12 cellular contexts compared by ENCODE assay signal in genomic region chr3:14453841-14454630, GRCh38. TPM values are rescaled to one million over a fixed set of nuclear protein-coding genes. Genes with fewer than 3 reads are reported as not detected.
DNase-seq lines count a peak whose midpoint lies in the region; ATAC-seq, FAIRE-seq and TF ChIP-seq lines count a peak whose summit lies in the region.
"Had no signal": no experiment of that assay in that cellular context is flagged by ENCODE, and none has a peak within 500 bp of the region (broad histone marks: within the 10 kb centered on the region; RNA-seq: fewer than 3 reads in every experiment).

No MANE protein-coding gene starts in this region.

- H3K4me1 ChIP-seq in A549 (peaks cover 72% of the 10 kb centered on the region), osteoblast (ENCODE audit: insufficient read depth, low read length) (peaks cover 29% of the 10 kb centered on the region)

- peaks cover 57% of the 10 kb centered on the region for H3K4me1 Mint-ChIP-seq in HFFc6 (ENCODE audit: low read depth)
- peaks cover 4 to 14% of the 10 kb centered on the region in 2 donors for H3K4me1 Mint-ChIP-seq in effector memory CD8-positive, alpha-beta T cell (ENCODE audit: low read depth in 2 of 2)
- H3K4me1 Mint-ChIP-seq: CD4-positive, CD25-positive, alpha-beta regulatory T cell had no signal

- H3K27me3 Mint-ChIP-seq in HFFc6 (ENCODE audit: insufficient read depth): peaks cover 5% of the 10 kb centered on the region
- H3K27me3 Mint-ChIP-seq in effector memory CD8-positive, alpha-beta T cell: no peaks in the 10 kb centered on the region
- H3K27me3 Mint-ChIP-seq: CD4-positive, CD25-positive, alpha-beta regulatory T cell had no signal

- no peak overlapping the region for H3K4me3 Mint-ChIP-seq in HFFc6
- no peak overlapping the region for H3K4me3 Mint-ChIP-seq in effector memory CD8-positive, alpha-beta T cell
- H3K4me3 Mint-ChIP-seq: CD4-positive, CD25-positive, alpha-beta regulatory T cell had no signal

- no peak for TF ChIP-seq CTCF in A549 (IDR thresholded peaks at IDR 0.05)
- no peak for TF ChIP-seq CTCF in HFFc6 (IDR thresholded peaks at IDR 0.05)
- TF ChIP-seq CTCF in osteoblast (IDR thresholded peaks at IDR 0.05; ENCODE audit: extremely low read depth, low read depth, low read length): no peak

- H3K27me3 ChIP-seq in osteoblast (ENCODE audit: insufficient read depth, low read length): no peaks in the 10 kb centered on the region

- POLR2A ChIA-PET in A549 (lab: Yijun Ruan, JAX): interaction anchor here (0.6 to 1.7 kb wide), 3 partner anchors 43 to 275 kb away, joined by 3 to 5 read pairs (median 5); partner anchors contain the start of genes LSM3 and XPC

- TF ChIP-seq POLR2A in A549 (IDR thresholded peaks at IDR 0.05; ENCODE audit: low read length): no peak

- CTCF ChIA-PET in A549 (lab: Yijun Ruan, JAX): interaction anchor here (0.6 to 3.5 kb wide), 9 partner anchors 8 to 867 kb away, joined by 3 to 23 read pairs (median 8); partner anchors contain the start of gene SLC6A6

- peaks cover 72% of the 10 kb centered on the region for H3K36me3 ChIP-seq in osteoblast (ENCODE audit: insufficient read depth, low read length)

- H3K4me2 ChIP-seq in A549: peak overlapping the region; percentile 92
- no peak overlapping the region for H3K4me2 ChIP-seq in osteoblast (ENCODE audit: insufficient read depth, low read length)

- H3K9me3 ChIP-seq in A549: 0 out of 3 replicates have a peak, but pooled peaks cover 4% of the 10 kb centered on the region
- no peaks in the 10 kb centered on the region for H3K9me3 ChIP-seq in osteoblast (ENCODE audit: low read depth, low read length)

- no peak for TF ChIP-seq EP300 in A549 (IDR thresholded peaks at IDR 0.05)

- H3K27ac Mint-ChIP-seq in HFFc6: peak overlapping the region; percentile 97; the same call in 1 of the 2 replicates
- H3K27ac Mint-ChIP-seq in effector memory CD8-positive, alpha-beta T cell: peak overlapping the region; percentile 20 to 71

- H3K79me2 ChIP-seq in osteoblast (ENCODE audit: insufficient read depth, low read length): no peaks in the 10 kb centered on the region

- DNase-seq in A549 (ENCODE audit: low read depth in 1 of 2, low spot score in 1 of 2) (no peak), HFFc6 (no peak), osteoblast (ENCODE audit: insufficient read length, low spot score, missing footprints) (peak; percentile 35), middle frontal gyrus (ENCODE audit: extremely low spot score, low spot score) (no peak), GM03348 (ENCODE audit: low spot score) (no peak)
- no peak for DNase-seq in effector memory CD8-positive, alpha-beta T cell
- DNase-seq: activated T-cell treated with anti-CD3 and anti-CD28 coated beads, Interleukin-2, amount 50 U/mL, for 1 hour; CD4-positive, CD25-positive, alpha-beta regulatory T cell; NCI-H1048 had no signal

- peaks cover 5% of the 10 kb centered on the region for H4K20me1 ChIP-seq in osteoblast (ENCODE audit: insufficient read depth, low read length)

- no peak for ATAC-seq in A549
- ATAC-seq in effector memory CD8-positive, alpha-beta T cell (replicated peaks): no peak
- ATAC-seq in HG03097 (IDR thresholded peaks at IDR 0.05; ENCODE audit: low FRiP score, unreplicated experiment): no peak
- no peak for ATAC-seq in GM19455 (IDR thresholded peaks at IDR 0.05; ENCODE audit: unreplicated experiment)

- H2AFZ ChIP-seq in osteoblast (ENCODE audit: low read length): no peak overlapping the region

- TF ChIP-seq RAD21 in A549 (conservative IDR thresholded peaks at IDR 0.05 in 1 of 2, IDR thresholded peaks at IDR 0.05 in 1 of 2): no peak

- H3K9me3 Mint-ChIP-seq in HFFc6: no peaks in the 10 kb centered on the region
- H3K9me3 Mint-ChIP-seq in effector memory CD8-positive, alpha-beta T cell: no peaks in the 10 kb centered on the region
- H3K9me3 Mint-ChIP-seq: CD4-positive, CD25-positive, alpha-beta regulatory T cell had no signal

- H3K4me3 ChIP-seq in A549 (0 out of 3 replicates have a peak overlapping the region, but pooled peaks have one; percentile 1), osteoblast (ENCODE audit: insufficient read depth, low read length) (no peak overlapping the region)
- H3K4me3 ChIP-seq: lung had no signal

- H3K27ac ChIP-seq in A549 (peak overlapping the region; percentile 90 to 97), osteoblast (ENCODE audit: low read depth, low read length) (peak overlapping the region; percentile 89)

- 86% methylated on average over 23 of the region's 23 CpGs for WGBS in A549 (ENCODE audit: missing lambda C conversion rate)

- FAIRE-seq in A549 (lab: Jason Lieb, UNC): no peak

- peaks cover 24% of the 10 kb centered on the region for H3K36me3 Mint-ChIP-seq in HFFc6 (ENCODE audit: low read depth)
- H3K36me3 Mint-ChIP-seq in effector memory CD8-positive, alpha-beta T cell (ENCODE audit: insufficient read depth): peaks cover 16% of the 10 kb centered on the region

TF ChIP-seq in A549, 52 proteins besides CTCF, POLR2A, EP300 and RAD21:
- no peak for TF ChIP-seq SREBF2 (IDR thresholded peaks at IDR 0.05)
- TF ChIP-seq GATA3 (IDR thresholded peaks at IDR 0.05; ENCODE audit: borderline replicate concordance): no peak
- TF ChIP-seq CBX8 (IDR thresholded peaks at IDR 0.05): no peak
- TF ChIP-seq RCOR1 (IDR thresholded peaks at IDR 0.05; ENCODE audit: low read depth, low read length): no peak
- no peak for TF ChIP-seq EHMT2 (IDR thresholded peaks at IDR 0.05; ENCODE audit: low read depth)
- no peak for TF ChIP-seq RNF2 (IDR thresholded peaks at IDR 0.05; ENCODE audit: borderline replicate concordance, low read depth)
- no peak for TF ChIP-seq RARB (CRISPR knock-in tag; IDR thresholded peaks at IDR 0.05)
- no peak for TF ChIP-seq ZSCAN20 (CRISPR knock-in tag; IDR thresholded peaks at IDR 0.05)
- no peak for TF ChIP-seq REST (IDR thresholded peaks at IDR 0.05)
- TF ChIP-seq ZNF302 (CRISPR knock-in tag; IDR thresholded peaks at IDR 0.05): no peak
- no peak for TF ChIP-seq MYC (IDR thresholded peaks at IDR 0.05; ENCODE audit: borderline replicate concordance, low read length)
- TF ChIP-seq NFE2L2 (conservative IDR thresholded peaks at IDR 0.05; ENCODE audit: low read length): no peak

RNA-seq across cellular contexts. Expression of gene SLC6A6, which starts 51.6 kb away (rescaled TPM):
- polyA plus RNA-seq in A549 (2011; rRNA removed) (73.3 and 76.2 TPM in 2 replicates), A549 (2017; fragmentation: RNase III; extraction: RNeasy Plus Mini Kit Qiagen cat#74134 plus additional on column Dnase treatment) (66.2 to 73.8 TPM (median 66.5 TPM) in 3 replicates)
- polyA plus RNA-seq in A549 (2012; cell fraction: cytosol; rRNA removed): 39.4 and 55.1 TPM in 2 replicates
- polyA plus RNA-seq in A549 (2012; cell fraction: nucleus; rRNA removed): 144 and 151 TPM in 2 replicates
- 141 and 148 TPM in 2 replicates for polyA minus RNA-seq in A549 (2011; rRNA and poly(A)+ RNA removed)
- 10 to 100 TPM; 22.5 to 33.0 (median 28.6) TPM for total RNA-seq in HFFc6 (2021; fragmentation: NEBNext Ultra II Directional; extraction: Animal tissue kit (Norgen Biotek cat#: 25700))
- 76.6 and 86.5 TPM in 2 replicates for total RNA-seq in osteoblast
